ENCODE assay signal across 19 cellular contexts in the genomic region with DNA sequence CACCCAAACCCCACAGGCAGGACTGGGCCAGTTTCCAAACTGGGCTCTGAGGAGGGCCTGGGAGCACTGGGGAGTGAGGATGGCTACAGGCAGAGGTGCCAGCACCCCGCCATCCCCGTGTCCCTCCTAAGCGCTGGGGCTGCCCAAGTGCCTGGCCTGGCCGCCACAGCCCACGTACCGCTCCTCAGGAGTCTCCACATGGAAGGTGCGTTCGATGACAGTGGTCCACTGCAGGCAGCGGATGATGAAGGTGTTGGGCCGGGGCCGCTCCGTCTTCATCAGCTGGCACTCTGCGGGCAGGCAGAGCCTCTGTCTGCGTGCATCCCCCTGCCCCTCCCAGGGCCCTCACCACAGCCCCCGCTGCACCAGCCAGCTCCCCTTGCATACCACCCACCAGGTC.
"Had no signal": no experiment of that assay in that cellular context is flagged by ENCODE, and none has a peak within 500 bp of the region (broad histone marks: within the 10 kb centered on the region; RNA-seq: fewer than 3 reads in every experiment).

No MANE protein-coding gene starts in this region.

- H3K4me1 ChIP-seq: right atrium auricular region, transverse colon had no signal

- H3K9me3 Mint-ChIP-seq: effector memory CD8-positive, alpha-beta T cell; naive B cell; nephron; stimulated activated naive CD8-positive, alpha-beta T cell treated with anti-CD3 and anti-CD28 coated beads, Interleukin-15, Interleukin-2, amounts not matched to agents 100 ng/mL and 50 ng/mL, for 24 hours had no signal

- H3K27me3 Mint-ChIP-seq: dendritic cell treated with granulocyte-macrophage colony-stimulating factor and Interleukin-4, amounts not matched to agents 40 ng/mL and 50 ng/mL, for 4 days; effector memory CD8-positive, alpha-beta T cell; naive B cell; stimulated activated naive CD8-positive, alpha-beta T cell treated with anti-CD3 and anti-CD28 coated beads, Interleukin-15, Interleukin-2, amounts not matched to agents 100 ng/mL and 50 ng/mL, for 24 hours had no signal

- H3K4me3 ChIP-seq: esophagus squamous epithelium, hepatocyte, lung, right atrium auricular region, smooth muscle cell, transverse colon had no signal

- H3K27me3 ChIP-seq: esophagus squamous epithelium, hepatocyte, neutrophil, right atrium auricular region, transverse colon had no signal

- H3K9me3 ChIP-seq: esophagus squamous epithelium, neutrophil, transverse colon had no signal

- ATAC-seq: left ventricle myocardium superior had no signal

- H3K27ac Mint-ChIP-seq: dendritic cell treated with granulocyte-macrophage colony-stimulating factor and Interleukin-4, amounts not matched to agents 40 ng/mL and 50 ng/mL, for 4 days; naive B cell; nephron; stimulated activated naive CD8-positive, alpha-beta T cell treated with anti-CD3 and anti-CD28 coated beads, Interleukin-15, Interleukin-2, amounts not matched to agents 100 ng/mL and 50 ng/mL, for 24 hours had no signal

- H2AFZ ChIP-seq: hepatocyte had no signal

- H3K4me1 Mint-ChIP-seq: nephron had no signal

- H3K4me2 ChIP-seq: hepatocyte, smooth muscle cell had no signal

- DNase-seq: effector memory CD8-positive, alpha-beta T cell; esophagus squamous epithelium; head of caudate nucleus; kidney; left colon; left ventricle myocardium superior; mesendoderm; naive B cell; posterior cingulate gyrus; stimulated activated CD4-positive, alpha-beta T cell treated with anti-CD3 and anti-CD28 coated beads, Interleukin-2, amount 100 ng/mL, for 48 hours; transverse colon had no signal

- H3K4me3 Mint-ChIP-seq: dendritic cell treated with granulocyte-macrophage colony-stimulating factor and Interleukin-4, amounts not matched to agents 40 ng/mL and 50 ng/mL, for 4 days; effector memory CD8-positive, alpha-beta T cell; nephron; stimulated activated naive CD8-positive, alpha-beta T cell treated with anti-CD3 and anti-CD28 coated beads, Interleukin-15, Interleukin-2, amounts not matched to agents 100 ng/mL and 50 ng/mL, for 24 hours had no signal

- H3K27ac ChIP-seq: esophagus squamous epithelium, neutrophil, right atrium auricular region, transverse colon had no signal
